ENCODE assay signal across 2 cellular contexts in the genomic region with DNA sequence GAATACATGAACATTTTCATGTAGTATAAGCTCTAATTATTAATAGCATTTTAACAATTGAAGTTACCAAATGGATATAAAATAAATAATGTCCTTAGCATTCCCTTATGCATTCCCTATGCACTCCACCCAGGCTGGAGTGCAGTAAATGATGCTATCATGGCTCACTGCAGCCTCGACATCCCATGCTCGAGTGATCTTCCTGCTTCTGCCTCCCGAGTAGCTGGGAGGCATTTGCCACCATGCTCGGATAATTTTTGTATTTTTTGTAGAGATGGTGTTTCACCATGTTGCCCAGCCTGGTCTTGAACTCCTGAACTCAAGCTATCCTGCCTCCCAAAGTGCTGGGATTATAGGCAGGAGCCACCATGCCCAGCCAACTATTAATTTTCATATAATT.
TF ChIP-seq lines count a peak whose summit lies in the region.

No MANE protein-coding gene starts in this region.

TF ChIP-seq in SK-N-SH, 30 proteins besides CTCF, POLR2A, EP300 and RAD21 (continued from another document):
- TF ChIP-seq, protein P1, sequence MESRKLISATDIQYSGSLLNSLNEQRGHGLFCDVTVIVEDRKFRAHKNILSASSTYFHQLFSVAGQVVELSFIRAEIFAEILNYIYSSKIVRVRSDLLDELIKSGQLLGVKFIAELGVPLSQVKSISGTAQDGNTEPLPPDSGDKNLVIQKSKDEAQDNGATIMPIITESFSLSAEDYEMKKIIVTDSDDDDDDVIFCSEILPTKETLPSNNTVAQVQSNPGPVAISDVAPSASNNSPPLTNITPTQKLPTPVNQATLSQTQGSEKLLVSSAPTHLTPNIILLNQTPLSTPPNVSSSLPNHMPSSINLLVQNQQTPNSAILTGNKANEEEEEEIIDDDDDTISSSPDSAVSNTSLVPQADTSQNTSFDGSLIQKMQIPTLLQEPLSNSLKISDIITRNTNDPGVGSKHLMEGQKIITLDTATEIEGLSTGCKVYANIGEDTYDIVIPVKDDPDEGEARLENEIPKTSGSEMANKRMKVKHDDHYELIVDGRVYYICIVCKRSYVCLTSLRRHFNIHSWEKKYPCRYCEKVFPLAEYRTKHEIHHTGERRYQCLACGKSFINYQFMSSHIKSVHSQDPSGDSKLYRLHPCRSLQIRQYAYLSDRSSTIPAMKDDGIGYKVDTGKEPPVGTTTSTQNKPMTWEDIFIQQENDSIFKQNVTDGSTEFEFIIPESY (IDR thresholded peaks at IDR 0.05; ENCODE audit: borderline replicate concordance, low read depth), result no peak

TF ChIP-seq in SK-N-SH treated with all-trans-retinoic acid at 6 μM for 48 hours, 23 proteins besides CTCF, POLR2A, EP300 and RAD21 (continued from another document):
- TF ChIP-seq, protein P2, sequence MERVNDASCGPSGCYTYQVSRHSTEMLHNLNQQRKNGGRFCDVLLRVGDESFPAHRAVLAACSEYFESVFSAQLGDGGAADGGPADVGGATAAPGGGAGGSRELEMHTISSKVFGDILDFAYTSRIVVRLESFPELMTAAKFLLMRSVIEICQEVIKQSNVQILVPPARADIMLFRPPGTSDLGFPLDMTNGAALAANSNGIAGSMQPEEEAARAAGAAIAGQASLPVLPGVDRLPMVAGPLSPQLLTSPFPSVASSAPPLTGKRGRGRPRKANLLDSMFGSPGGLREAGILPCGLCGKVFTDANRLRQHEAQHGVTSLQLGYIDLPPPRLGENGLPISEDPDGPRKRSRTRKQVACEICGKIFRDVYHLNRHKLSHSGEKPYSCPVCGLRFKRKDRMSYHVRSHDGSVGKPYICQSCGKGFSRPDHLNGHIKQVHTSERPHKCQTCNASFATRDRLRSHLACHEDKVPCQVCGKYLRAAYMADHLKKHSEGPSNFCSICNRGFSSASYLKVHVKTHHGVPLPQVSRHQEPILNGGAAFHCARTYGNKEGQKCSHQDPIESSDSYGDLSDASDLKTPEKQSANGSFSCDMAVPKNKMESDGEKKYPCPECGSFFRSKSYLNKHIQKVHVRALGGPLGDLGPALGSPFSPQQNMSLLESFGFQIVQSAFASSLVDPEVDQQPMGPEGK (CRISPR knock-in tag; IDR thresholded peaks at IDR 0.05; ENCODE audit: borderline replicate concordance), result no peak
- TF ChIP-seq PPARA (CRISPR knock-in tag; IDR thresholded peaks at IDR 0.05; ENCODE audit: borderline replicate concordance), result no peak
- TF ChIP-seq ZC3H10 (CRISPR knock-in tag; IDR thresholded peaks at IDR 0.05), result no peak
- TF ChIP-seq ZNF8 (CRISPR knock-in tag; IDR thresholded peaks at IDR 0.05), result no peak
- TF ChIP-seq, protein P3, sequence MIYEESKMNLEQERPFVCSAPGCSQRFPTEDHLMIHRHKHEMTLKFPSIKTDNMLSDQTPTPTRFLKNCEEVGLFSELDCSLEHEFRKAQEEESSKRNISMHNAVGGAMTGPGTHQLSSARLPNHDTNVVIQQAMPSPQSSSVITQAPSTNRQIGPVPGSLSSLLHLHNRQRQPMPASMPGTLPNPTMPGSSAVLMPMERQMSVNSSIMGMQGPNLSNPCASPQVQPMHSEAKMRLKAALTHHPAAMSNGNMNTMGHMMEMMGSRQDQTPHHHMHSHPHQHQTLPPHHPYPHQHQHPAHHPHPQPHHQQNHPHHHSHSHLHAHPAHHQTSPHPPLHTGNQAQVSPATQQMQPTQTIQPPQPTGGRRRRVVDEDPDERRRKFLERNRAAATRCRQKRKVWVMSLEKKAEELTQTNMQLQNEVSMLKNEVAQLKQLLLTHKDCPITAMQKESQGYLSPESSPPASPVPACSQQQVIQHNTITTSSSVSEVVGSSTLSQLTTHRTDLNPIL (CRISPR knock-in tag; IDR thresholded peaks at IDR 0.05; ENCODE audit: low read depth), result no peak
- no peak for TF ChIP-seq CSDC2 (CRISPR knock-in tag; IDR thresholded peaks at IDR 0.05)
- TF ChIP-seq ZNF70 (CRISPR knock-in tag; IDR thresholded peaks at IDR 0.05), result no peak
- TF ChIP-seq, protein P4, sequence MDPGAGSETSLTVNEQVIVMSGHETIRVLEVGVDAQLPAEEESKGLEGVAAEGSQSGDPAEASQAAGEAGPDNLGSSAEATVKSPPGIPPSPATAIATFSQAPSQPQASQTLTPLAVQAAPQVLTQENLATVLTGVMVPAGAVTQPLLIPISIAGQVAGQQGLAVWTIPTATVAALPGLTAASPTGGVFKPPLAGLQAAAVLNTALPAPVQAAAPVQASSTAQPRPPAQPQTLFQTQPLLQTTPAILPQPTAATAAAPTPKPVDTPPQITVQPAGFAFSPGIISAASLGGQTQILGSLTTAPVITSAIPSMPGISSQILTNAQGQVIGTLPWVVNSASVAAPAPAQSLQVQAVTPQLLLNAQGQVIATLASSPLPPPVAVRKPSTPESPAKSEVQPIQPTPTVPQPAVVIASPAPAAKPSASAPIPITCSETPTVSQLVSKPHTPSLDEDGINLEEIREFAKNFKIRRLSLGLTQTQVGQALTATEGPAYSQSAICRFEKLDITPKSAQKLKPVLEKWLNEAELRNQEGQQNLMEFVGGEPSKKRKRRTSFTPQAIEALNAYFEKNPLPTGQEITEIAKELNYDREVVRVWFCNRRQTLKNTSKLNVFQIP (CRISPR knock-in tag; IDR thresholded peaks at IDR 0.05; ENCODE audit: borderline replicate concordance, low read depth), result no peak
- no peak for TF ChIP-seq ARNTL (CRISPR knock-in tag; IDR thresholded peaks at IDR 0.05; ENCODE audit: borderline replicate concordance, low read depth)
- TF ChIP-seq ZFP30 (CRISPR knock-in tag; IDR thresholded peaks at IDR 0.05), result no peak
